In genomic region chr5:177445052-177446016, GRCh38 we compare ENCODE assay signal across 8 cellular contexts. TPM values are rescaled to one million over a fixed set of nuclear protein-coding genes. Genes with fewer than 3 reads are reported as not detected.
DNase-seq lines count a peak whose midpoint lies in the region; ATAC-seq and TF ChIP-seq lines count a peak whose summit lies in the region.

No MANE protein-coding gene starts in this region.

- H3K4me3 ChIP-seq in GM23338 (peak overlapping the region; percentile 80), mesodermal cell (ENCODE audit: extremely low read depth, insufficient read depth, low read length, poor library complexity, severe bottlenecking) (peak overlapping the region; percentile 58)

- H3K27ac ChIP-seq in CD4-positive, alpha-beta T cell (ENCODE audit: low read depth, low read length) = peak overlapping the region; percentile 89
- H3K27ac ChIP-seq in GM23338 (ENCODE audit: low read depth) (no peak overlapping the region), mesodermal cell (ENCODE audit: low read depth, low read length, severe bottlenecking) (no peak overlapping the region)

- DNase-seq in CD4-positive, alpha-beta T cell = no peak
- DNase-seq in GM23338 (ENCODE audit: low spot score) (no peak), NCI-H1048 (lab: John Stamatoyannopoulos, UW) (no peak), LoVo (ENCODE audit: low spot score) (no peak), GM10248 (ENCODE audit: extremely low spot score) (no peak)
- peak; percentile 52 for DNase-seq in activated CD4-positive, alpha-beta memory T cell treated with anti-CD3 and anti-CD28 coated beads for 36 hours

- no peaks in the 10 kb centered on the region; the same call in 1 of the 2 replicates for H4K20me1 ChIP-seq in GM23338 (replicated peaks; ENCODE audit: insufficient read depth)

- peaks cover 26% of the 10 kb centered on the region for H3F3A ChIP-seq in GM23338 (replicated peaks; ENCODE audit: low read depth)

- POLR2A ChIA-PET in CD4-positive, alpha-beta T cell (lab: Charles Lee) = interaction anchor here (0.7 to 15.3 kb wide), 17 partner anchors 8 to 908 kb away, joined by 3 to 661 read pairs (median 5); partner anchors contain the start of genes DDX41, F12, GRK6 and LMAN2
- POLR2A ChIA-PET in activated CD4-positive, alpha-beta memory T cell treated with anti-CD3 and anti-CD28 coated beads for 36 hours (lab: Charles Lee) = interaction anchor here (0.6 to 14.3 kb wide), 12 partner anchors 8 to 137 kb away, joined by 3 to 319 read pairs (median 4); partner anchors contain the start of gene GRK6
- POLR2A ChIA-PET in GM10248 (lab: Yijun Ruan, JAX) = interaction anchor here (0.6 to 2.9 kb wide), 10 partner anchors 9 to 89 kb away, joined by 3 to 8 read pairs (median 4); no protein-coding TSS in a partner anchor

- peak overlapping the region; percentile 88 for H3K4me2 ChIP-seq in GM23338

- H3K27me3 Mint-ChIP-seq in CD4-positive, alpha-beta T cell = no peaks in the 10 kb centered on the region
- H3K27me3 Mint-ChIP-seq in GM23338 (ENCODE audit: insufficient read depth, low read depth, poor library complexity) = peaks cover 44% of the 10 kb centered on the region
- H3K27me3 Mint-ChIP-seq in activated CD4-positive, alpha-beta memory T cell treated with anti-CD3 and anti-CD28 coated beads for 36 hours = no peaks in the 10 kb centered on the region

- CTCF ChIA-PET in CD4-positive, alpha-beta T cell (lab: Charles Lee) = interaction anchor here (0.9 to 16.6 kb wide), 9 partner anchors 9 to 76 kb away, joined by 3 to 352 read pairs (median 6); partner anchors contain the start of genes F12 and PFN3
- CTCF ChIA-PET in activated CD4-positive, alpha-beta memory T cell treated with anti-CD3 and anti-CD28 coated beads for 36 hours (lab: Charles Lee) = interaction anchor here (0.7 to 29.1 kb wide), 9 partner anchors 8 to 136 kb away, joined by 3 to 624 read pairs (median 7); partner anchors contain the start of genes F12, GRK6 and PFN3
- CTCF ChIA-PET in GM10248 (lab: Yijun Ruan, JAX) = interaction anchor here (0.7 to 21.0 kb wide), 12 partner anchors 9 to 331 kb away, joined by 3 to 549 read pairs (median 12); partner anchors contain the start of genes F12 and PFN3

- peaks cover 51% of the 10 kb centered on the region for H3K4me1 Mint-ChIP-seq in CD4-positive, alpha-beta T cell (ENCODE audit: low read depth)
- peaks cover 36% of the 10 kb centered on the region for H3K4me1 Mint-ChIP-seq in GM23338
- peaks cover 54% of the 10 kb centered on the region for H3K4me1 Mint-ChIP-seq in activated CD4-positive, alpha-beta memory T cell treated with anti-CD3 and anti-CD28 coated beads for 36 hours (ENCODE audit: low read depth)

- TF ChIP-seq CTCF in CD4-positive, alpha-beta T cell (IDR thresholded peaks at IDR 0.05) = no peak
- TF ChIP-seq CTCF in GM23338 (conservative IDR thresholded peaks at IDR 0.05; ENCODE audit: low read depth in 2 of 2) = no peak
- TF ChIP-seq CTCF in GM10248 (IDR thresholded peaks at IDR 0.05; ENCODE audit: control extremely low read depth, extremely low read depth, low read depth, missing control alignments) = no peak

- no peaks in the 10 kb centered on the region for H3K27me3 ChIP-seq in CD4-positive, alpha-beta T cell (ENCODE audit: control insufficient read depth, insufficient read depth, low read length)
- H3K27me3 ChIP-seq in GM23338 (ENCODE audit: insufficient read depth) = peaks cover 37% of the 10 kb centered on the region

- H3K9me3 Mint-ChIP-seq in CD4-positive, alpha-beta T cell = no peaks in the 10 kb centered on the region
- peaks cover 3% of the 10 kb centered on the region; the same call in 1 of the 3 replicates for H3K9me3 Mint-ChIP-seq in GM23338
- no peaks in the 10 kb centered on the region for H3K9me3 Mint-ChIP-seq in activated CD4-positive, alpha-beta memory T cell treated with anti-CD3 and anti-CD28 coated beads for 36 hours

- no peaks in the 10 kb centered on the region for H3K9me2 ChIP-seq in GM23338 (ENCODE audit: insufficient read depth)

- peak overlapping the region; percentile 80 for H3K4me3 Mint-ChIP-seq in CD4-positive, alpha-beta T cell
- H3K4me3 Mint-ChIP-seq in GM23338 = peak overlapping the region; percentile 67
- peak overlapping the region; percentile 67 for H3K4me3 Mint-ChIP-seq in activated CD4-positive, alpha-beta memory T cell treated with anti-CD3 and anti-CD28 coated beads for 36 hours

- peak; percentile 10 for ATAC-seq in CD4-positive, alpha-beta T cell (ENCODE audit: poor library complexity)
- ATAC-seq in GM23338 = no peak
- ATAC-seq in HG03565 (IDR thresholded peaks at IDR 0.05; ENCODE audit: unreplicated experiment) = no peak

- peaks cover 41% of the 10 kb centered on the region for H3K36me3 Mint-ChIP-seq in CD4-positive, alpha-beta T cell (ENCODE audit: low read depth)
- peaks cover 11% of the 10 kb centered on the region for H3K36me3 Mint-ChIP-seq in GM23338 (ENCODE audit: low read depth)
- peaks cover 14% of the 10 kb centered on the region for H3K36me3 Mint-ChIP-seq in activated CD4-positive, alpha-beta memory T cell treated with anti-CD3 and anti-CD28 coated beads for 36 hours

- H2AFZ ChIP-seq in GM23338 = no peak overlapping the region

- 90 to 98% methylated on average over 6 to 7 of the region's 15 CpGs for WGBS in mesodermal cell (ENCODE audit: insufficient coverage in 2 of 2), 2 experiments

- intact Hi-C loops in CD4-positive, alpha-beta T cell (cut with DNase I, micrococcal nuclease) = loop anchor here in 1 of 2 experiments (2.0 kb wide), 2 partner anchors 15 to 41 kb away; no protein-coding TSS in a partner anchor
- intact Hi-C loops in activated CD4-positive, alpha-beta memory T cell treated with anti-CD3 and anti-CD28 coated beads for 36 hours (cut with micrococcal nuclease) = loop anchor here (1.0 to 2.0 kb wide), 2 partner anchors 16 to 55 kb away; no protein-coding TSS in a partner anchor

- H3K27ac Mint-ChIP-seq in CD4-positive, alpha-beta T cell = peak overlapping the region; percentile 88
- H3K27ac Mint-ChIP-seq in GM23338 = no peak overlapping the region
- peak overlapping the region; percentile 81 for H3K27ac Mint-ChIP-seq in activated CD4-positive, alpha-beta memory T cell treated with anti-CD3 and anti-CD28 coated beads for 36 hours

- H3K4me1 ChIP-seq in GM23338 (ENCODE audit: insufficient read depth) = peaks cover 23% of the 10 kb centered on the region
- H3K4me1 ChIP-seq in mesodermal cell (ENCODE audit: control insufficient read depth, insufficient read depth, low read length, poor library complexity, severe bottlenecking) = peaks cover 12% of the 10 kb centered on the region

- H3K36me3 ChIP-seq in GM23338 (ENCODE audit: insufficient read depth) (no peaks in the 10 kb centered on the region), mesodermal cell (ENCODE audit: control insufficient read depth, insufficient read depth, low read length) (peaks cover 13% of the 10 kb centered on the region)

- H3K79me2 ChIP-seq in GM23338 (replicated peaks; ENCODE audit: insufficient read depth) = no peaks in the 10 kb centered on the region

- no peaks in the 10 kb centered on the region for H3K9me3 ChIP-seq in CD4-positive, alpha-beta T cell (ENCODE audit: control insufficient read depth, low read length)
- no peaks in the 10 kb centered on the region for H3K9me3 ChIP-seq in mesodermal cell (ENCODE audit: control insufficient read depth, low read length)

TF ChIP-seq in GM23338, 12 proteins besides CTCF, POLR2A, EP300 and RAD21 (continues in another document):
- TF ChIP-seq CREB1 (CRISPR knock-in tag; IDR thresholded peaks at IDR 0.05; ENCODE audit: low read depth) (no peak), JUNB (IDR thresholded peaks at IDR 0.05; ENCODE audit: unreplicated experiment) (no peak), NANOG (IDR thresholded peaks at IDR 0.05; ENCODE audit: borderline replicate concordance) (no peak)

RNA-seq across cellular contexts. Expression of gene PRR7, which starts 1.3 kb away (rescaled TPM):
- 10 to 100 TPM; 23.3 to 23.5 TPM for total RNA-seq in CD4-positive, alpha-beta T cell
- 6.4 and 9.7 TPM in 2 replicates for total RNA-seq in GM23338 (2014; rRNA removed; shearing (Covaris generic))
- 7.6 and 7.7 TPM in 2 replicates for polyA plus RNA-seq in GM23338 (2016; fragmentation: Nextera tagmentation; extraction: Ambion mirVana)
- total RNA-seq in activated CD4-positive, alpha-beta memory T cell treated with anti-CD3 and anti-CD28 coated beads for 36 hours = 10 to 100 TPM; 13.3 to 13.6 TPM
- 8.4 TPM for polyA plus RNA-seq in mesodermal cell (2013, experiment 1 of 2)
- polyA plus RNA-seq in mesodermal cell (2013, experiment 2 of 2) = 5.4 TPM

RNA-seq across cellular contexts. Expression of gene GRK6, which starts 18.9 kb away (rescaled TPM):
- 100 to 1,000 TPM; 186 to 192 TPM for total RNA-seq in CD4-positive, alpha-beta T cell
- 37.2 and 56.8 TPM in 2 replicates for total RNA-seq in GM23338 (2014; rRNA removed; shearing (Covaris generic))
- 13.0 and 18.7 TPM in 2 replicates for polyA plus RNA-seq in GM23338 (2016; fragmentation: Nextera tagmentation; extraction: Ambion mirVana)
- total RNA-seq in activated CD4-positive, alpha-beta memory T cell treated with anti-CD3 and anti-CD28 coated beads for 36 hours = 100 to 1,000 TPM; 177 to 178 TPM
- polyA plus RNA-seq in mesodermal cell (2013, experiment 1 of 2) = 29.2 TPM
- 26.2 TPM for polyA plus RNA-seq in mesodermal cell (2013, experiment 2 of 2)

RNA-seq across cellular contexts. Expression of gene DBN1, which starts 28.1 kb away (rescaled TPM):
- 1 to 10 TPM; 1.8 to 2.5 TPM for total RNA-seq in CD4-positive, alpha-beta T cell
- total RNA-seq in GM23338 (2014; rRNA removed; shearing (Covaris generic)) = 242 and 290 TPM in 2 replicates
- polyA plus RNA-seq in GM23338 (2016; fragmentation: Nextera tagmentation; extraction: Ambion mirVana) = 102 and 106 TPM in 2 replicates
- total RNA-seq in activated CD4-positive, alpha-beta memory T cell treated with anti-CD3 and anti-CD28 coated beads for 36 hours = 10 to 100 TPM; 12.1 to 15.9 TPM
- 229 TPM for polyA plus RNA-seq in mesodermal cell (2013, experiment 1 of 2)
- polyA plus RNA-seq in mesodermal cell (2013, experiment 2 of 2) = 194 TPM

RNA-seq across cellular contexts. Expression of gene F12, which starts 36.0 kb away (rescaled TPM):
- under 1 TPM; 0.20 to 0.60 TPM for total RNA-seq in CD4-positive, alpha-beta T cell
- total RNA-seq in GM23338 (2014; rRNA removed; shearing (Covaris generic)) = 2.6 and 2.9 TPM in 2 replicates
- 8.0 and 8.1 TPM in 2 replicates for polyA plus RNA-seq in GM23338 (2016; fragmentation: Nextera tagmentation; extraction: Ambion mirVana)
- total RNA-seq in activated CD4-positive, alpha-beta memory T cell treated with anti-CD3 and anti-CD28 coated beads for 36 hours = 1 to 10 TPM; 5.1 to 5.9 TPM
- polyA plus RNA-seq in mesodermal cell (2013, experiment 1 of 2) = 2.1 TPM
- polyA plus RNA-seq in mesodermal cell (2013, experiment 2 of 2) = 0.76 TPM

RNA-seq across cellular contexts. Expression of gene PFN3, which starts 44.9 kb away (rescaled TPM):
- not detected for total RNA-seq in CD4-positive, alpha-beta T cell
- total RNA-seq in GM23338 (2014; rRNA removed; shearing (Covaris generic)) = 1.9 TPM in 1 of 2 replicates, not detected in the other
- 2.0 and 3.1 TPM in 2 replicates for polyA plus RNA-seq in GM23338 (2016; fragmentation: Nextera tagmentation; extraction: Ambion mirVana)
- not detected for total RNA-seq in activated CD4-positive, alpha-beta memory T cell treated with anti-CD3 and anti-CD28 coated beads for 36 hours
- polyA plus RNA-seq in mesodermal cell (2013, experiment 1 of 2) = not detected
- polyA plus RNA-seq in mesodermal cell (2013, experiment 2 of 2) = not detected

Comparison
In these comparisons a context has a peak if more than half of its experiments do, and no peak if none do; other contexts are left out.
1. RNA of gene DBN1, which starts 28.1 kb away (total RNA-seq): 242 to 290 TPM in GM23338; 12.1 to 15.9 TPM in activated CD4-positive, alpha-beta memory T cell treated with anti-CD3 and anti-CD28 coated beads for 36 hours and 1.8 to 2.5 TPM in CD4-positive, alpha-beta T cell; every median in the first group is over 10 times any median in the second.
2. Peak in every context shown above with its lines, with median percentiles within 50 percentile points of each other: H3K4me3 Mint-ChIP-seq.